ENCODE assay signal across 8 cellular contexts in the genomic region with DNA sequence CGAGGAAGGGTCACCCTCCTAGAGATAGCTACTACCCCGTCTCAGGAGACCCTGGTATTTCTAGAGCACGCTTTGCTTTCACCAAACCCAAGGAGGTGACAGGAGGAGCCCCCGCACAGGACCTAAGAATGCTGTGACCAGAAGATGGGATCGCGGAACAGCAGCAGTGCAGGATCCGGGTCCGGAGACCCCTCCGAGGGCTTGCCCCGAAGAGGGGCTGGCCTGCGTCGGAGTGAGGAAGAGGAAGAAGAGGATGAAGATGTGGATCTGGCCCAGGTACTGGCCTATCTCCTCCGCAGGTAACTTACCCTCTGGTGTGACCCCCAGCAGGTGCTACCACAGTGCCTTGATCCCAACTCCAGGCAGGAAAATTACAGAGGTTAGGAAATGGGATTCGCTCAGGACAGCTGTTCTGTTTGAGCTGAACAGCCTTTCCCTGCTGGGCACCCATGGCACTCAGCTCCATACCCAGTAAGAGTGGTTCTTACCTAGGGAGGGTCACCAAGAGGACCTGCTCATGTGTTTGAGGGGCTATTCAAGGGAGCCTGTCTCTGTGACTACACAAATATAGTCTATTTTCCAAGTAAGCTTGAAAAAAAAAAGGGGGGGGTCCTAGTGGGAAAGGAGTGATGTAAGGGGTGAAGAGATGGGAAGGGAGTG. TPM values are rescaled to one million over a fixed set of nuclear protein-coding genes. Genes with fewer than 3 reads are reported as not detected.
DNase-seq lines count a peak whose midpoint lies in the region; ATAC-seq, FAIRE-seq and TF ChIP-seq lines count a peak whose summit lies in the region.

No MANE protein-coding gene starts in this region.

- H3K9me3 Mint-ChIP-seq in naive B cell = no peaks in the 10 kb centered on the region

- DNase-seq in AG09309 (ENCODE audit: low read depth) (no peak), Karpas-422 (no peak), colonic mucosa (no peak), naive B cell (no peak), GM12891 (ENCODE audit: insufficient read length, low spot score) (no peak), AG08396 (ENCODE audit: low spot score) (no peak), NCI-H2196 (lab: John Stamatoyannopoulos, UW; ENCODE audit: unreplicated experiment) (no peak)
- no peak for DNase-seq in activated CD4-positive, alpha-beta T cell treated with anti-CD3 and anti-CD28 coated beads for 48 hours

- peak overlapping the region; percentile 97 to 99 (median 98) for H3K4me3 Mint-ChIP-seq in naive B cell

- peak overlapping the region; percentile 78 for H2AFZ ChIP-seq in Karpas-422 (ENCODE audit: low read length)

- H3K36me3 ChIP-seq in Karpas-422 (ENCODE audit: insufficient read depth, low read length) (peaks cover 9% of the 10 kb centered on the region; the same call in 1 of the 2 replicates), colonic mucosa (peaks cover 17% of the 10 kb centered on the region)

- no peaks in the 10 kb centered on the region for H3K27me3 Mint-ChIP-seq in naive B cell

- peak overlapping the region; percentile 5; the same call in 1 of the 2 replicates for H3K27ac ChIP-seq in Karpas-422 (ENCODE audit: low read length)
- H3K27ac ChIP-seq in colonic mucosa = peak overlapping the region; percentile 98

- no peak for ATAC-seq in naive B cell (ENCODE audit: low read depth in 2 of 2)

- H3K4me1 Mint-ChIP-seq in naive B cell = peaks cover 25 to 33% (median 31%) of the 10 kb centered on the region in 3 donors

- no peaks in the 10 kb centered on the region for H4K20me1 ChIP-seq in Karpas-422 (ENCODE audit: insufficient read depth, low read depth, low read length)

- peak overlapping the region; percentile 91 for H3K4me2 ChIP-seq in Karpas-422 (ENCODE audit: low read depth, low read length, poor library complexity, severe bottlenecking)

- intact Hi-C loops in colonic mucosa (cut with DNase I) = loop anchor here (2.0 kb wide), 1 partner anchor 25 kb away; a partner anchor contains a TSS

- TF ChIP-seq CTCF in AG09309 (IDR thresholded peaks at IDR 0.05; ENCODE audit: control insufficient read depth, insufficient read depth, low read depth, low read length, missing control alignments) (no peak), colonic mucosa (IDR thresholded peaks at IDR 0.05) (no peak)

- peaks cover 11 to 17% of the 10 kb centered on the region in 2 donors for H3K36me3 Mint-ChIP-seq in naive B cell

- peak overlapping the region; percentile 79 for H3K4me3 ChIP-seq in AG09309 (ENCODE audit: control insufficient read depth, low read depth, low read length)
- peak overlapping the region; percentile 89 for H3K4me3 ChIP-seq in Karpas-422 (ENCODE audit: low read length)
- peak overlapping the region; percentile 80 for H3K4me3 ChIP-seq in colonic mucosa

- H3K27me3 ChIP-seq in Karpas-422 (ENCODE audit: low read length) (no peaks in the 10 kb centered on the region), colonic mucosa (no peaks in the 10 kb centered on the region)

- H3K4me1 ChIP-seq in Karpas-422 (ENCODE audit: low read length) (peaks cover 19% of the 10 kb centered on the region), colonic mucosa (peaks cover 6% of the 10 kb centered on the region)

- no peak for FAIRE-seq in GM12891 (lab: Jason Lieb, UNC)

- no peaks in the 10 kb centered on the region for H3K9me2 ChIP-seq in Karpas-422 (replicated peaks; ENCODE audit: insufficient read depth, low read length)

- TF ChIP-seq POLR2A in GM12891 (IDR thresholded peaks at IDR 0.05; ENCODE audit: low read depth, low read length) = no peak

- peaks cover 22% of the 10 kb centered on the region for H3K79me2 ChIP-seq in Karpas-422 (ENCODE audit: low read length)

- H3K27ac Mint-ChIP-seq in naive B cell = peak overlapping the region; percentile 99 to 100 (median 100)

- H3K9ac ChIP-seq in Karpas-422 (ENCODE audit: low read length) (peak overlapping the region; percentile 77), colonic mucosa (ENCODE audit: low read depth in 2 of 2, low read length in 2 of 2) (peak overlapping the region; percentile 90 to 100)

- no peaks in the 10 kb centered on the region for H3K9me3 ChIP-seq in Karpas-422 (ENCODE audit: low read length)
- H3K9me3 ChIP-seq in colonic mucosa = no peaks in the 10 kb centered on the region

TF ChIP-seq in GM12891, 5 proteins besides CTCF, POLR2A, EP300 and RAD21:
- no peak for TF ChIP-seq POU2F2 (IDR thresholded peaks at IDR 0.05; ENCODE audit: low read depth, low read length)
- no peak for TF ChIP-seq POLR2AphosphoS5 (IDR thresholded peaks at IDR 0.05; ENCODE audit: low read depth, low read length)
- TF ChIP-seq PAX5 (IDR thresholded peaks at IDR 0.05; ENCODE audit: insufficient read depth, low read length, severe bottlenecking) = no peak
- TF ChIP-seq SPI1 (IDR thresholded peaks at IDR 0.05; ENCODE audit: low read depth, low read length) = no peak

RNA-seq across cellular contexts. Expression of a gene that starts 0.8 kb away (rescaled TPM):
- 1.5 and 2.5 TPM in 2 replicates for total RNA-seq in Karpas-422 (2014; rRNA removed; shearing (Covaris generic); ENCODE audit: low replicate concordance)
- total RNA-seq in colonic mucosa = 1 to 10 TPM in 1 of 2 donors, under 1 TPM in 1; 0.88 to 2.7 TPM
- 1 to 10 TPM; 2.3 to 8.9 (median 6.4) TPM for polyA plus RNA-seq in naive B cell (ENCODE audit: low read depth in 6 of 6)
- 1.0 TPM for polyA plus RNA-seq in GM12891 (2012; ENCODE audit: low read depth, missing spikeins)

RNA-seq across cellular contexts. Expression of a gene that starts 1.0 kb away (rescaled TPM):
- 93.5 and 103 TPM in 2 replicates for total RNA-seq in Karpas-422 (2014; rRNA removed; shearing (Covaris generic); ENCODE audit: low replicate concordance)
- total RNA-seq in colonic mucosa = 100 to 1,000 TPM in 1 of 2 donors, 10 to 100 TPM in 1; 89.2 to 106 TPM
- polyA plus RNA-seq in naive B cell (ENCODE audit: low read depth in 6 of 6) = 100 to 1,000 TPM in 1 of 6 donors, 10 to 100 TPM in 5; 65.8 to 106 (median 78.5) TPM
- 46.3 TPM for polyA plus RNA-seq in GM12891 (2012; ENCODE audit: low read depth, missing spikeins)

RNA-seq across cellular contexts. Expression of a gene that starts 14.9 kb away (rescaled TPM):
- 0.89 and 1.6 TPM in 2 replicates for total RNA-seq in Karpas-422 (2014; rRNA removed; shearing (Covaris generic); ENCODE audit: low replicate concordance)
- total RNA-seq in colonic mucosa = 1 to 10 TPM in 1 of 2 donors, under 1 TPM in 1; 0.85 to 1.5 TPM
- polyA plus RNA-seq in naive B cell (ENCODE audit: low read depth in 6 of 6) = 1 to 10 TPM in 1 of 6 donors, under 1 TPM in 4, not detected in 1; 0.29 to 1.4 (median 0.53) TPM
- 0.40 TPM for polyA plus RNA-seq in GM12891 (2012; ENCODE audit: low read depth, missing spikeins)

RNA-seq across cellular contexts. Expression of a gene that starts 20.4 kb away (rescaled TPM):
- total RNA-seq in Karpas-422 (2014; rRNA removed; shearing (Covaris generic); ENCODE audit: low replicate concordance) = 435 and 452 TPM in 2 replicates
- total RNA-seq in colonic mucosa = 100 to 1,000 TPM; 199 to 235 TPM
- polyA plus RNA-seq in naive B cell (ENCODE audit: low read depth in 6 of 6) = 100 to 1,000 TPM; 704 to 932 (median 769) TPM
- 368 TPM for polyA plus RNA-seq in GM12891 (2012; ENCODE audit: low read depth, missing spikeins)

RNA-seq across cellular contexts. Expression of a gene that starts 21.5 kb away (rescaled TPM):
- total RNA-seq in Karpas-422 (2014; rRNA removed; shearing (Covaris generic); ENCODE audit: low replicate concordance) = 106 and 151 TPM in 2 replicates
- total RNA-seq in colonic mucosa = 100 to 1,000 TPM; 133 to 173 TPM
- 10 to 100 TPM; 26.5 to 48.0 (median 36.8) TPM for polyA plus RNA-seq in naive B cell (ENCODE audit: low read depth in 6 of 6)
- polyA plus RNA-seq in GM12891 (2012; ENCODE audit: low read depth, missing spikeins) = 32.7 TPM
